Comparison of ENCODE assay signal across 23 cellular contexts in genomic region chr9:118570076-118570475, GRCh38.
"Had no signal": no experiment of that assay in that cellular context is flagged by ENCODE, and none has a peak within 500 bp of the region (broad histone marks: within the 10 kb centered on the region; RNA-seq: fewer than 3 reads in every experiment).

No MANE protein-coding gene starts in this region.

- H3K36me3 ChIP-seq: colonic mucosa, esophagus squamous epithelium, heart right ventricle, neural progenitor cell, thoracic aorta, upper lobe of right lung, WERI-Rb-1 had no signal

- ATAC-seq: activated CD8-positive, alpha-beta memory T cell treated with anti-CD3 and anti-CD28 coated beads, Interleukin-2, amount 10 ng/mL, durations not matched to agents 7 days and 5 days; activated CD8-positive, alpha-beta T cell treated with anti-CD3 and anti-CD28 coated beads for 36 hours; effector memory CD8-positive, alpha-beta T cell; heart right ventricle; left colon; naive thymus-derived CD4-positive, alpha-beta T cell; sciatic nerve; upper lobe of right lung had no signal

- H2AFZ ChIP-seq: neural progenitor cell had no signal

- H3K27me3 ChIP-seq: colonic mucosa, dorsolateral prefrontal cortex, esophagus squamous epithelium, heart right ventricle, neural progenitor cell, upper lobe of right lung had no signal

- H3K9ac ChIP-seq: neural progenitor cell had no signal

- H3K27ac ChIP-seq: colonic mucosa, dorsolateral prefrontal cortex, esophagus squamous epithelium, heart right ventricle, neural progenitor cell, thoracic aorta, upper lobe of right lung, WERI-Rb-1 had no signal

- H3K9me3 ChIP-seq: colonic mucosa, esophagus squamous epithelium, heart right ventricle, thoracic aorta, upper lobe of right lung had no signal

- DNase-seq: activated CD4-positive, alpha-beta T cell treated with anti-CD3 and anti-CD28 coated beads, Interleukin-2, amount 10 ng/mL, durations not matched to agents 7 days and 5 days; activated CD4-positive, CD25-positive, alpha-beta regulatory T cell treated with anti-CD3 and anti-CD28 coated beads, Interleukin-2, amount 50 U/mL, for 72 hours; activated CD8-positive, alpha-beta memory T cell treated with anti-CD3 and anti-CD28 coated beads, Interleukin-2, amount 10 ng/mL, durations not matched to agents 7 days and 5 days; activated CD8-positive, alpha-beta T cell treated with anti-CD3 and anti-CD28 coated beads for 36 hours; activated gamma-delta T cell; activated T-cell treated with anti-CD3 and anti-CD28 coated beads for 4 hours; aorta; colonic mucosa; effector memory CD8-positive, alpha-beta T cell; esophagus squamous epithelium; heart right ventricle; left colon; naive thymus-derived CD4-positive, alpha-beta T cell; stimulated activated CD4-positive, alpha-beta T cell treated with anti-CD3 and anti-CD28 coated beads, Interleukin-2, amount 100 ng/mL, for 48 hours; stimulated activated naive CD4-positive, alpha-beta T cell; T-helper 1 cell; upper lobe of right lung; WERI-Rb-1 had no signal

- H3K4me3 ChIP-seq: colonic mucosa, dorsolateral prefrontal cortex, esophagus squamous epithelium, heart right ventricle, neural progenitor cell, smooth muscle cell, thoracic aorta, upper lobe of right lung had no signal

- H3K4me2 ChIP-seq: neural progenitor cell, smooth muscle cell had no signal
